ENCODE assay signal across 13 cellular contexts in the genomic region with DNA sequence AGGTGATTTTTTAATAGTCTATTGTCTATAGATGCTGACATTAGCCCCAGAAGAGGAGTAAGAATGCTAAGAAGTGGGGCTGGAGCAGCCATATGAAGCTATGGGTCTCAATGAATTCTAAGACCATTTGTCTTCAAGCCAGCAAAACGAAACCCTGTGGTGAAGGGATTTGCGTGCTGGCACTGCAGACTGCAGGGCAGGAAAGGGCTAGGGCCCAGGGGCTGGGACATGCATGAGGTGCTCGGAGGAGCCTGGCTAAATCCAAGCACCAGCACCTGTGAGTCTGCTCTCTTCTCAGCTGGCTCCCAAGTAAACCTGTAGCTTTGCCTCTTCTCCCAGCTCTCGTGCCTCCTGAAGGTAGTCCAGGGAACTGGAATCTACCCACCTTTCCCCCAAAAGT. TPM values are rescaled to one million over a fixed set of nuclear protein-coding genes. Genes with fewer than 3 reads are reported as not detected.
A peak's percentile ranks its signal among the peaks of the same experiment; 100 is the strongest.
DNase-seq lines count a peak whose midpoint lies in the region; ATAC-seq, FAIRE-seq and TF ChIP-seq lines count a peak whose summit lies in the region.
"Had no signal": no experiment of that assay in that cellular context is flagged by ENCODE, and none has a peak within 500 bp of the region (broad histone marks: within the 10 kb centered on the region; RNA-seq: fewer than 3 reads in every experiment).

No MANE protein-coding gene starts in this region.

- H3K9ac ChIP-seq in stomach smooth muscle (ENCODE audit: low read length in 2 of 2): no peak overlapping the region

- peak overlapping the region; percentile 92 for H3K27ac Mint-ChIP-seq in activated T-cell treated with anti-CD3 and anti-CD28 coated beads, Interleukin-2, amount 50 U/mL, for 72 hours
- H3K27ac Mint-ChIP-seq in activated B cell treated with CpG ODN at 0.5 μM for 24 hours: peak overlapping the region; percentile 38
- H3K27ac Mint-ChIP-seq in immature natural killer cell: peak overlapping the region; percentile 46 to 83 (median 79)

- DNase-seq in activated T-cell treated with anti-CD3 and anti-CD28 coated beads, Interleukin-2, amount 50 U/mL, for 72 hours: no peak
- DNase-seq in activated T-cell treated with anti-CD3 and anti-CD28 coated beads for 4 hours (no peak), activated B cell treated with CpG ODN at 0.5 μM for 24 hours (no peak), immature natural killer cell (no peak), pancreas (no peak), left colon (no peak), dedifferentiated amniotic fluid mesenchymal stem cell (ENCODE audit: extremely low spot score) (no peak)
- DNase-seq: DMS79 treated with DMSO at 0.1 percent for 48 hours, foreskin keratinocyte, kidney glomerular epithelial cell, NCI-H2029 had no signal

- H3K27me3 ChIP-seq in stomach smooth muscle (ENCODE audit: control insufficient read depth in 1 of 2, insufficient read depth in 2 of 2, low read length in 2 of 2) (no peaks in the 10 kb centered on the region), pancreas (no peaks in the 10 kb centered on the region)
- H3K27me3 ChIP-seq: adrenal gland, foreskin keratinocyte had no signal

- TF ChIP-seq CTCF in activated B cell treated with CpG ODN at 0.5 μM for 24 hours (IDR thresholded peaks at IDR 0.05) (no peak), pancreas (IDR thresholded peaks at IDR 0.05) (no peak)

- H3K27ac ChIP-seq in stomach smooth muscle (ENCODE audit: low read length) (peak overlapping the region; percentile 31), pancreas (peak overlapping the region in 2 of 4 donors; percentile 28 to 82)
- H3K27ac ChIP-seq: foreskin keratinocyte had no signal

- no peaks in the 10 kb centered on the region for H3K27me3 Mint-ChIP-seq in activated T-cell treated with anti-CD3 and anti-CD28 coated beads, Interleukin-2, amount 50 U/mL, for 72 hours (ENCODE audit: low read depth)
- H3K27me3 Mint-ChIP-seq in activated B cell treated with CpG ODN at 0.5 μM for 24 hours: no peaks in the 10 kb centered on the region
- peaks cover 3 to 22% (median 11%) of the 10 kb centered on the region in 3 donors for H3K27me3 Mint-ChIP-seq in immature natural killer cell (ENCODE audit: low read depth in 3 of 3)

- intact Hi-C loops in activated B cell treated with CpG ODN at 0.5 μM for 24 hours (cut with micrococcal nuclease) (loop anchor here (5.0 to 10.0 kb wide), 2 partner anchors 185 to 188 kb away; a partner anchor contains a TSS), pancreas (cut with DNase I) (no loop called here), left colon (cut with DNase I, micrococcal nuclease) (no loop called here)

- ATAC-seq in activated T-cell treated with anti-CD3 and anti-CD28 coated beads, Interleukin-2, amount 50 U/mL, for 72 hours (replicated peaks in 1 of 2): no peak
- ATAC-seq in activated B cell treated with CpG ODN at 0.5 μM for 24 hours (ENCODE audit: low read depth): no peak
- no peak for ATAC-seq in pancreas
- no peak for ATAC-seq in left colon
- ATAC-seq: foreskin keratinocyte had no signal

- peaks cover 36% of the 10 kb centered on the region for H3K4me1 Mint-ChIP-seq in activated T-cell treated with anti-CD3 and anti-CD28 coated beads, Interleukin-2, amount 50 U/mL, for 72 hours (ENCODE audit: low read depth)
- peaks cover 21% of the 10 kb centered on the region for H3K4me1 Mint-ChIP-seq in activated B cell treated with CpG ODN at 0.5 μM for 24 hours
- peaks cover 24 to 39% of the 10 kb centered on the region in 2 donors for H3K4me1 Mint-ChIP-seq in immature natural killer cell

- POLR2A ChIA-PET in activated B cell treated with CpG ODN at 0.5 μM for 24 hours (lab: Charles Lee): interaction anchor here (1.2 to 1.9 kb wide), 3 partner anchors 27 to 40 kb away, joined by 4 to 10 read pairs (median 6); a partner anchor contains a TSS

- CTCF ChIA-PET in activated B cell treated with CpG ODN at 0.5 μM for 24 hours (lab: Charles Lee): no interaction called here

- peak overlapping the region; percentile 69 to 80 for H3K4me3 Mint-ChIP-seq in activated T-cell treated with anti-CD3 and anti-CD28 coated beads, Interleukin-2, amount 50 U/mL, for 72 hours
- H3K4me3 Mint-ChIP-seq in activated B cell treated with CpG ODN at 0.5 μM for 24 hours (no peak overlapping the region), immature natural killer cell (peak overlapping the region; percentile 42 to 68 (median 57))

- H3K9me3 Mint-ChIP-seq in activated T-cell treated with anti-CD3 and anti-CD28 coated beads, Interleukin-2, amount 50 U/mL, for 72 hours: no peaks in the 10 kb centered on the region
- H3K9me3 Mint-ChIP-seq in activated B cell treated with CpG ODN at 0.5 μM for 24 hours (no peaks in the 10 kb centered on the region), immature natural killer cell (no peaks in the 10 kb centered on the region)

- H3K36me3 ChIP-seq in stomach smooth muscle (ENCODE audit: control insufficient read depth in 2 of 2, insufficient read depth in 2 of 2, low read length in 2 of 2): peaks cover 48 to 49% of the 10 kb centered on the region in 2 donors
- peaks cover 0 to 4% (median 0%) of the 10 kb centered on the region in 3 donors for H3K36me3 ChIP-seq in pancreas

- WGBS in pancreas, 2 donors: 86 to 97% methylated on average over 4 of the region's 4 CpGs

- no peak overlapping the region for H3K4me3 ChIP-seq in stomach smooth muscle (ENCODE audit: low read length in 2 of 2)
- no peak overlapping the region for H3K4me3 ChIP-seq in pancreas

- H3K9me3 ChIP-seq in stomach smooth muscle (ENCODE audit: control insufficient read depth in 2 of 2, low read length in 2 of 2) (no peaks in the 10 kb centered on the region), pancreas (no peaks in the 10 kb centered on the region)
- H3K9me3 ChIP-seq: adrenal gland had no signal

- no peak for FAIRE-seq in pancreas (lab: Jason Lieb, UNC)

- H3K36me3 Mint-ChIP-seq in activated T-cell treated with anti-CD3 and anti-CD28 coated beads, Interleukin-2, amount 50 U/mL, for 72 hours (ENCODE audit: insufficient read depth in 2 of 2): peaks cover 13 to 25% of the 10 kb centered on the region in 2 donors
- H3K36me3 Mint-ChIP-seq in activated B cell treated with CpG ODN at 0.5 μM for 24 hours (ENCODE audit: low read depth) (peaks cover 50% of the 10 kb centered on the region), immature natural killer cell (peaks cover 5 to 22% (median 8%) of the 10 kb centered on the region in 3 donors)

- H3K4me1 ChIP-seq in stomach smooth muscle (ENCODE audit: control insufficient read depth, insufficient read depth, low read length) (peaks cover 19% of the 10 kb centered on the region), pancreas (peaks cover 0 to 11% (median 0%) of the 10 kb centered on the region in 3 donors)
- H3K4me1 ChIP-seq: foreskin keratinocyte had no signal

RNA-seq across cellular contexts. Expression of a gene that starts 1.3 kb away (rescaled TPM):
- 100 to 1,000 TPM; 120 to 127 TPM for total RNA-seq in activated T-cell treated with anti-CD3 and anti-CD28 coated beads, Interleukin-2, amount 50 U/mL, for 72 hours
- total RNA-seq in activated B cell treated with CpG ODN at 0.5 μM for 24 hours: 59.4 and 61.7 TPM in 2 replicates
- 10 to 100 TPM; 10.6 to 29.9 (median 10.7) TPM for polyA plus RNA-seq in immature natural killer cell
- total RNA-seq in pancreas: 10 to 100 TPM in 3 of 6 donors, 1 to 10 TPM in 3; 7.8 to 20.5 (median 10.2) TPM
- polyA plus RNA-seq in pancreas: 10 to 100 TPM; 12.6 to 17.7 TPM
- 10 to 100 TPM; 21.4 to 24.3 TPM for total RNA-seq in left colon

RNA-seq across cellular contexts. Expression of a gene that starts 27.3 kb away (rescaled TPM):
- total RNA-seq in activated T-cell treated with anti-CD3 and anti-CD28 coated beads, Interleukin-2, amount 50 U/mL, for 72 hours: 10 to 100 TPM; 72.0 to 81.3 TPM
- total RNA-seq in activated B cell treated with CpG ODN at 0.5 μM for 24 hours (67.5 and 93.0 TPM in 2 replicates), pancreas (10 to 100 TPM; 20.7 to 73.3 (median 38.0) TPM), left colon (10 to 100 TPM; 60.4 to 67.1 TPM)
- polyA plus RNA-seq in immature natural killer cell (10 to 100 TPM in 2 of 3 donors, 1 to 10 TPM in 1; 7.3 to 44.7 (median 14.8) TPM), pancreas (100 to 1,000 TPM; 160 to 187 TPM)

RNA-seq across cellular contexts. Expression of a gene that starts 30.8 kb away (rescaled TPM):
- total RNA-seq in activated T-cell treated with anti-CD3 and anti-CD28 coated beads, Interleukin-2, amount 50 U/mL, for 72 hours: 10 to 100 TPM; 22.5 to 23.5 TPM
- 19.3 and 24.2 TPM in 2 replicates for total RNA-seq in activated B cell treated with CpG ODN at 0.5 μM for 24 hours
- polyA plus RNA-seq in immature natural killer cell: 10 to 100 TPM; 24.8 to 46.9 (median 42.7) TPM
- 1 to 10 TPM; 4.4 to 9.6 (median 7.3) TPM for total RNA-seq in pancreas
- polyA plus RNA-seq in pancreas: 10 to 100 TPM; 26.3 to 31.7 TPM
- total RNA-seq in left colon: 10 to 100 TPM; 26.0 to 28.5 TPM

Comparison
In these comparisons a context has a peak if more than half of its experiments do, and no peak if none do; other contexts are left out.
1. H3K27ac Mint-ChIP-seq: peak in every context shown above with its lines; median percentile 92 in activated T-cell treated with anti-CD3 and anti-CD28 coated beads, Interleukin-2, amount 50 U/mL, for 72 hours; 79 in immature natural killer cell; 38 in activated B cell treated with CpG ODN at 0.5 μM for 24 hours.